In genomic region chr17:64170286-64170685, GRCh38 we compare ENCODE assay signal across 29 cellular contexts.
"Had no signal": no experiment of that assay in that cellular context is flagged by ENCODE, and none has a peak within 500 bp of the region (broad histone marks: within the 10 kb centered on the region; RNA-seq: fewer than 3 reads in every experiment).

No MANE protein-coding gene starts in this region.

- H3K9me3 Mint-ChIP-seq: activated CD4-positive, alpha-beta T cell treated with anti-CD3 and anti-CD28 coated beads, Interleukin-2, amount 10 ng/mL, durations not matched to agents 7 days and 5 days; activated naive CD4-positive, alpha-beta T cell treated with anti-CD3 and anti-CD28 coated beads, Interleukin-2, amount 10 ng/mL, durations not matched to agents 7 days and 5 days; activated naive CD8-positive, alpha-beta T cell treated with anti-CD3 and anti-CD28 coated beads, Interleukin-2, amount 50 U/mL, for 24 hours; brain; T-helper 1 cell treated with Interleukin-12 subunit alpha and Interleukin-12 subunit beta and Interleukin-4 antibody, amounts not matched to agents 30 μg/mL and 1 μg/mL, for 36 hours; T-helper 2 cell treated with Interferon-gamma antibody and Interleukin-4, amounts not matched to agents 5 μg/mL and 100 μg/mL, for 36 hours had no signal

- H3K4me3 ChIP-seq: PC-9, SJSA1 had no signal

- DNase-seq: activated CD4-positive, alpha-beta T cell treated with anti-CD3 and anti-CD28 coated beads, Interleukin-2, amount 10 ng/mL, durations not matched to agents 7 days and 5 days; activated CD4-positive, alpha-beta T cell treated with anti-CD3 and anti-CD28 coated beads, Interleukin-2, amount 50 U/mL, for 48 hours; activated CD8-positive, alpha-beta T cell treated with anti-CD3 and anti-CD28 coated beads, Interleukin-2, amount 10 ng/mL, durations not matched to agents 7 days and 5 days; activated effector memory CD4-positive, alpha-beta T cell treated with Interleukin-2 at 50 U/mL for 16 hours; activated naive CD4-positive, alpha-beta T cell treated with anti-CD3 and anti-CD28 coated beads, Interleukin-2, amount 10 ng/mL, durations not matched to agents 7 days and 5 days; activated naive CD8-positive, alpha-beta T cell treated with anti-CD3 and anti-CD28 coated beads, Interleukin-2, amount 50 U/mL, for 24 hours; activated T-cell treated with anti-CD3 and anti-CD28 coated beads, Interleukin-2, amount 50 U/mL, for 48 hours; anterior cingulate cortex; central memory CD4-positive, alpha-beta T cell; Kasumi-1; KG1; MM.1S; MV-4-11; NCI-H1105; NCI-H1417 treated with DMSO at 0.1 percent for 48 hours; NCI-H187 treated with DMSO at 0.1 percent for 48 hours; NCI-H2081; NCI-H2171 treated with DMSO at 0.1 percent for 48 hours; NCI-H226; NCI-H446 treated with DMSO at 0.1 percent for 48 hours; NCI-H524 treated with DMSO at 0.1 percent for 48 hours; SHP77 treated with DMSO at 0.1 percent for 48 hours; SK-N-SH had no signal

- ATAC-seq: activated CD8-positive, alpha-beta T cell treated with anti-CD3 and anti-CD28 coated beads, Interleukin-2, amount 10 ng/mL, durations not matched to agents 7 days and 5 days; activated naive CD8-positive, alpha-beta T cell treated with anti-CD3 and anti-CD28 coated beads, Interleukin-2, amount 50 U/mL, for 24 hours had no signal

- H3K9me3 ChIP-seq: SJSA1, SK-N-SH had no signal

- H3K27ac ChIP-seq: PC-9, SJSA1 had no signal

- H3K4me3 Mint-ChIP-seq: activated CD4-positive, alpha-beta T cell treated with anti-CD3 and anti-CD28 coated beads, Interleukin-2, amount 10 ng/mL, durations not matched to agents 7 days and 5 days; activated CD8-positive, alpha-beta T cell treated with anti-CD3 and anti-CD28 coated beads, Interleukin-2, amount 10 ng/mL, durations not matched to agents 7 days and 5 days; activated naive CD4-positive, alpha-beta T cell treated with anti-CD3 and anti-CD28 coated beads, Interleukin-2, amount 10 ng/mL, durations not matched to agents 7 days and 5 days; activated naive CD8-positive, alpha-beta T cell; activated naive CD8-positive, alpha-beta T cell treated with anti-CD3 and anti-CD28 coated beads, Interleukin-2, amount 50 U/mL, for 24 hours; brain; T-helper 1 cell treated with Interleukin-12 subunit alpha and Interleukin-12 subunit beta and Interleukin-4 antibody, amounts not matched to agents 30 μg/mL and 1 μg/mL, for 36 hours; T-helper 2 cell treated with Interferon-gamma antibody and Interleukin-4, amounts not matched to agents 5 μg/mL and 100 μg/mL, for 36 hours had no signal

- H3K27me3 ChIP-seq: SJSA1 had no signal

- H3K27me3 Mint-ChIP-seq: activated CD4-positive, alpha-beta T cell treated with anti-CD3 and anti-CD28 coated beads, Interleukin-2, amount 10 ng/mL, durations not matched to agents 7 days and 5 days; activated naive CD4-positive, alpha-beta T cell treated with anti-CD3 and anti-CD28 coated beads, Interleukin-2, amount 10 ng/mL, durations not matched to agents 7 days and 5 days; activated naive CD8-positive, alpha-beta T cell; activated naive CD8-positive, alpha-beta T cell treated with anti-CD3 and anti-CD28 coated beads, Interleukin-2, amount 50 U/mL, for 24 hours; brain had no signal

- H3K27ac Mint-ChIP-seq: activated CD4-positive, alpha-beta T cell treated with anti-CD3 and anti-CD28 coated beads, Interleukin-2, amount 10 ng/mL, durations not matched to agents 7 days and 5 days; activated CD8-positive, alpha-beta T cell treated with anti-CD3 and anti-CD28 coated beads, Interleukin-2, amount 10 ng/mL, durations not matched to agents 7 days and 5 days; activated naive CD4-positive, alpha-beta T cell treated with anti-CD3 and anti-CD28 coated beads, Interleukin-2, amount 10 ng/mL, durations not matched to agents 7 days and 5 days; activated naive CD8-positive, alpha-beta T cell; activated naive CD8-positive, alpha-beta T cell treated with anti-CD3 and anti-CD28 coated beads, Interleukin-2, amount 50 U/mL, for 24 hours; T-helper 1 cell treated with Interleukin-12 subunit alpha and Interleukin-12 subunit beta and Interleukin-4 antibody, amounts not matched to agents 30 μg/mL and 1 μg/mL, for 36 hours; T-helper 2 cell treated with Interferon-gamma antibody and Interleukin-4, amounts not matched to agents 5 μg/mL and 100 μg/mL, for 36 hours had no signal

- H3K4me1 Mint-ChIP-seq: activated CD4-positive, alpha-beta T cell treated with anti-CD3 and anti-CD28 coated beads, Interleukin-2, amount 10 ng/mL, durations not matched to agents 7 days and 5 days; activated naive CD4-positive, alpha-beta T cell treated with anti-CD3 and anti-CD28 coated beads, Interleukin-2, amount 10 ng/mL, durations not matched to agents 7 days and 5 days; activated naive CD8-positive, alpha-beta T cell treated with anti-CD3 and anti-CD28 coated beads, Interleukin-2, amount 50 U/mL, for 24 hours had no signal
